ENCODE assay signal across 13 cellular contexts in the genomic region with DNA sequence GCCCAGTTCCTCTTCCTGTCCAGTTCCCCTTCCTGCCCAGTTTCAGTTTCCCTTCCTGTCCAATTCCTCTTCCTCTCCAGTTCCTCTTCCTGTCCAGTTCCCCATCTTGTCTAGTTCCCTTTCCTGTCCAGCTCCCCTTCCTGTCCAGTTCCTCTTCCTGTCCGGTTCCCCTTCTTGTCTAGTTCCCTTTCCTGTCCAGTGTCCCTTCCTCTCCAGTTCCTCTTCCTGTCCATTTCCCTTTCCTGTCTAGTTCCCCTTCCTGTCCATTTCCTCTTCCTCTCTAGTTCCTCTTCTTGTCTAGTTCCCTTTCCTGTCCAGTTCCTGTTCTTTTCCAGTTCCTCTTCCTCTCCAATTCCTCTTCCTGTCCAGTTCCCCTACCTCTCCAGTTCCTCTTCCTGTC.
"Had no signal": no experiment of that assay in that cellular context is flagged by ENCODE, and none has a peak within 500 bp of the region (broad histone marks: within the 10 kb centered on the region; RNA-seq: fewer than 3 reads in every experiment).

No MANE protein-coding gene starts in this region.

- DNase-seq: activated CD4-positive, alpha-beta T cell treated with anti-CD3 and anti-CD28 coated beads for 48 hours; activated CD4-positive, CD25-positive, alpha-beta regulatory T cell; activated CD8-positive, alpha-beta memory T cell treated with anti-CD3 and anti-CD28 coated beads for 24 hours; activated CD8-positive, alpha-beta memory T cell treated with anti-CD3 and anti-CD28 coated beads, Interleukin-2, amount 50 U/mL, for 48 hours; activated gamma-delta T cell treated with Interleukin-2 at 50 U/mL for 16 hours; body of pancreas; dermis blood vessel endothelial cell; effector memory CD4-positive, alpha-beta T cell; esophagus squamous epithelium; left ventricle myocardium superior; naive thymus-derived CD4-positive, alpha-beta T cell had no signal

- H3K36me3 Mint-ChIP-seq: neural progenitor cell had no signal

- H3K27me3 Mint-ChIP-seq: stimulated activated naive CD8-positive, alpha-beta T cell treated with anti-CD3 and anti-CD28 coated beads, Interleukin-15, Interleukin-2, amounts not matched to agents 100 ng/mL and 50 ng/mL, for 24 hours had no signal

- H3K27ac Mint-ChIP-seq: naive thymus-derived CD4-positive, alpha-beta T cell; neural progenitor cell; stimulated activated naive CD8-positive, alpha-beta T cell treated with anti-CD3 and anti-CD28 coated beads, Interleukin-15, Interleukin-2, amounts not matched to agents 100 ng/mL and 50 ng/mL, for 24 hours had no signal

- H3K4me1 Mint-ChIP-seq: neural progenitor cell had no signal

- ATAC-seq: body of pancreas; left ventricle myocardium superior; naive thymus-derived CD4-positive, alpha-beta T cell had no signal

- H3K4me3 Mint-ChIP-seq: naive thymus-derived CD4-positive, alpha-beta T cell; neural progenitor cell; stimulated activated naive CD8-positive, alpha-beta T cell treated with anti-CD3 and anti-CD28 coated beads, Interleukin-15, Interleukin-2, amounts not matched to agents 100 ng/mL and 50 ng/mL, for 24 hours had no signal
